18 cellular contexts compared by ENCODE assay signal in genomic region chr10:43986396-43986795, GRCh38.
A peak's percentile ranks its signal among the peaks of the same experiment; 100 is the strongest.
DNase-seq lines count a peak whose midpoint lies in the region; ATAC-seq and TF ChIP-seq lines count a peak whose summit lies in the region.
"Had no signal": no experiment of that assay in that cellular context is flagged by ENCODE, and none has a peak within 500 bp of the region (broad histone marks: within the 10 kb centered on the region; RNA-seq: fewer than 3 reads in every experiment).

No MANE protein-coding gene starts in this region.

- POLR2A ChIA-PET in GM10248 (lab: Yijun Ruan, JAX): no interaction called here

- no peaks in the 10 kb centered on the region for H3K36me3 Mint-ChIP-seq in osteocyte (ENCODE audit: unreplicated experiment)
- H3K36me3 Mint-ChIP-seq in stimulated activated memory B cell treated with anti-CD40 and anti-IgM and Interleukin-4, amounts not matched to agents 10 μg/mL and 1 μg/mL and 100 μg/mL, for 72 hours: no peaks in the 10 kb centered on the region
- H3K36me3 Mint-ChIP-seq: CD8-positive, alpha-beta T cell had no signal

- peaks cover 8% of the 10 kb centered on the region for H3K27me3 Mint-ChIP-seq in osteocyte (ENCODE audit: unreplicated experiment)
- H3K27me3 Mint-ChIP-seq in stimulated activated memory B cell treated with anti-CD40 and anti-IgM and Interleukin-4, amounts not matched to agents 10 μg/mL and 1 μg/mL and 100 μg/mL, for 72 hours: no peaks in the 10 kb centered on the region
- H3K27me3 Mint-ChIP-seq: B cell; CD4-positive, alpha-beta T cell had no signal

- no peaks in the 10 kb centered on the region for H3K4me1 Mint-ChIP-seq in osteocyte (ENCODE audit: unreplicated experiment)
- no peaks in the 10 kb centered on the region for H3K4me1 Mint-ChIP-seq in stimulated activated memory B cell treated with anti-CD40 and anti-IgM and Interleukin-4, amounts not matched to agents 10 μg/mL and 1 μg/mL and 100 μg/mL, for 72 hours
- H3K4me1 Mint-ChIP-seq: B cell had no signal

- H3K27ac Mint-ChIP-seq in osteocyte (ENCODE audit: unreplicated experiment): no peak overlapping the region
- no peak overlapping the region for H3K27ac Mint-ChIP-seq in stimulated activated memory B cell treated with anti-CD40 and anti-IgM and Interleukin-4, amounts not matched to agents 10 μg/mL and 1 μg/mL and 100 μg/mL, for 72 hours
- H3K27ac Mint-ChIP-seq: B cell; CD4-positive, alpha-beta T cell; CD8-positive, alpha-beta T cell had no signal

- CTCF ChIA-PET in GM10248 (lab: Yijun Ruan, JAX): interaction anchor here (1.0 to 1.9 kb wide), 2 partner anchors 15 to 31 kb away, joined by 3 to 6 read pairs; no protein-coding TSS in a partner anchor

- no peak for TF ChIP-seq CTCF in osteocyte (IDR thresholded peaks at IDR 0.05)
- TF ChIP-seq CTCF in GM10248 (IDR thresholded peaks at IDR 0.05; ENCODE audit: control extremely low read depth, extremely low read depth, low read depth, missing control alignments): no peak

- H3K4me3 Mint-ChIP-seq in osteocyte (ENCODE audit: unreplicated experiment): no peak overlapping the region
- no peak overlapping the region for H3K4me3 Mint-ChIP-seq in stimulated activated memory B cell treated with anti-CD40 and anti-IgM and Interleukin-4, amounts not matched to agents 10 μg/mL and 1 μg/mL and 100 μg/mL, for 72 hours
- H3K4me3 Mint-ChIP-seq: B cell; CD4-positive, alpha-beta T cell; CD8-positive, alpha-beta T cell had no signal

- DNase-seq in left kidney (ENCODE audit: low read depth, low spot score) (peak; percentile 84), osteocyte (ENCODE audit: extremely low spot score, unreplicated experiment) (peak; percentile 42), DMS114 treated with DMSO at 0.1 percent for 48 hours (lab: John Stamatoyannopoulos, UW; ENCODE audit: unreplicated experiment) (no peak), GM10248 (ENCODE audit: extremely low spot score) (no peak)
- DNase-seq: AML-193; Caco-2; Calu3; CD4-positive, alpha-beta T cell; CD8-positive, alpha-beta T cell; DMS153; DMS53; DMS79; DND-41; EL; GDM1 had no signal

- peaks cover 16% of the 10 kb centered on the region for H3K9me3 Mint-ChIP-seq in osteocyte (ENCODE audit: unreplicated experiment)
- peaks cover 15% of the 10 kb centered on the region for H3K9me3 Mint-ChIP-seq in stimulated activated memory B cell treated with anti-CD40 and anti-IgM and Interleukin-4, amounts not matched to agents 10 μg/mL and 1 μg/mL and 100 μg/mL, for 72 hours
- H3K9me3 Mint-ChIP-seq: CD4-positive, alpha-beta T cell; CD8-positive, alpha-beta T cell had no signal

- peak; percentile 6 for ATAC-seq in stimulated activated memory B cell treated with anti-CD40 and anti-IgM and Interleukin-4, amounts not matched to agents 10 μg/mL and 1 μg/mL and 100 μg/mL, for 72 hours
- ATAC-seq: A549; CD8-positive, alpha-beta T cell had no signal

Comparison
In these comparisons a context has a peak if more than half of its experiments do, and no peak if none do; other contexts are left out.
1. DNase-seq: peak in left kidney (single experiment) and osteocyte (single experiment); none in DMS114 treated with DMSO at 0.1 percent for 48 hours (single experiment) and GM10248 (single experiment).